Comparison of ENCODE assay signal across 15 cellular contexts in the genomic region with DNA sequence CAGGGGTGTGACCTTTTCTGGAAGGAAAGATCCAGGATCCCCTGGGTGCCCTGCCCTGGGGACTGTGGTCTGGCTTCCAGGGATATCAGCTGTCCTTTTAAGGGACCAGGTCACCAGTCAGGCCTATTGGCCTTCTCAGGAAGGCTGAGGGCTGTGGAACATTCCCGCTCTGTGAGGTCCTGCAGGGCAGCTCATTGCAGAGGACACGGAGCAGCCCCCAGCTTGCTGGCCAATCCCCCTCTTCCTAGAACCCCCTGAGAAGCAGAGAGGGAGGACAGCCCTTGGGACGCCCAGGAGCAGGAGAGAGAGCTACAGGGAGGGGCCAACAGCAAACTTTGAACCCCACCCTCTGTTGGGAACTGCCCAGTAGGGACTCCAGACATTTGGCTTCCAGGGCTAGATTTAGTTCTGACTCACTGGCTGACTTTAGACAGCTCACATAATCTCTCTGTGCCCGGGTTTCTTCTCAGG.
DNase-seq lines count a peak whose midpoint lies in the region; ATAC-seq and TF ChIP-seq lines count a peak whose summit lies in the region.
"Had no signal": no experiment of that assay in that cellular context is flagged by ENCODE, and none has a peak within 500 bp of the region (broad histone marks: within the 10 kb centered on the region; RNA-seq: fewer than 3 reads in every experiment).

No MANE protein-coding gene starts in this region.

- H3K18ac ChIP-seq in mesenchymal stem cell (ENCODE audit: low read depth in 1 of 2, low read length in 2 of 2), result no peak overlapping the region

- no peak overlapping the region for H2BK120ac ChIP-seq in mesenchymal stem cell (ENCODE audit: low read depth, low read length)

- H3K14ac ChIP-seq in mesenchymal stem cell (ENCODE audit: low read length in 2 of 2), result no peak overlapping the region

- H3K23ac ChIP-seq in mesenchymal stem cell (ENCODE audit: low read length in 2 of 2), result no peak overlapping the region

- peak overlapping the region in 1 of 2 experiments; percentile 7 for H3K4ac ChIP-seq in mesenchymal stem cell (ENCODE audit: low read depth in 1 of 2, low read length in 2 of 2)

- no peak overlapping the region for H2AK5ac ChIP-seq in mesenchymal stem cell (ENCODE audit: low read length, severe bottlenecking)

- H3K4me3 ChIP-seq in KMS-11 (IDR thresholded peaks at IDR 0.05; ENCODE audit: insufficient read depth, low read depth, low read length) (no peak overlapping the region), mesenchymal stem cell (ENCODE audit: insufficient read depth in 1 of 2, low read depth in 1 of 2, low read length in 2 of 2) (no peak overlapping the region)

- H3K4me1 ChIP-seq in KMS-11 (ENCODE audit: low read depth, poor library complexity, severe bottlenecking) (peaks cover 21% of the 10 kb centered on the region), mesenchymal stem cell (ENCODE audit: control insufficient read depth, insufficient read depth, low read depth, low read length) (peaks cover 57% of the 10 kb centered on the region)

- WGBS in mesenchymal stem cell, result 76% methylated on average over 3 of the region's 4 CpGs

- no peaks in the 10 kb centered on the region for H4K20me1 ChIP-seq in KMS-11 (ENCODE audit: insufficient read depth)

- H2BK12ac ChIP-seq in mesenchymal stem cell (ENCODE audit: low read length in 2 of 2), result no peak overlapping the region

- H3K27me3 ChIP-seq in KMS-11 (ENCODE audit: insufficient read depth, low read depth) (peaks cover 82% of the 10 kb centered on the region), mesenchymal stem cell (ENCODE audit: control insufficient read depth in 1 of 2, insufficient read depth in 1 of 2, low read length in 2 of 2) (peaks cover 0 to 19% of the 10 kb centered on the region in 2 experiments)

- no peak overlapping the region for H4K8ac ChIP-seq in mesenchymal stem cell (ENCODE audit: low read length)

- H3K9me3 Mint-ChIP-seq in chondrocyte (ENCODE audit: low read depth), result no peaks in the 10 kb centered on the region
- H3K9me3 Mint-ChIP-seq: stimulated activated effector memory CD8-positive, alpha-beta T cell treated with anti-CD3 and anti-CD28 coated beads, Interleukin-12 subunit alpha, Interleukin-12 subunit beta, amount 100 ng/mL, for 72 hours had no signal

- peak; percentile 94 for DNase-seq in AG08395 (ENCODE audit: low spot score)
- DNase-seq in chondrocyte (ENCODE audit: low spot score), result no peak
- peak; percentile 58 for DNase-seq in mesenchymal stem cell
- no peak for DNase-seq in NCI-H1436 treated with DMSO at 0.1 percent for 48 hours (lab: John Stamatoyannopoulos, UW)
- no peak for DNase-seq in NCI-H1105 (lab: John Stamatoyannopoulos, UW)
- no peak for DNase-seq in amniotic stem cell (lab: John Stamatoyannopoulos, UW)
- DNase-seq: AML-193, H9, midbrain, NCI-H1092 treated with DMSO at 0.1 percent for 48 hours, NCI-H524 treated with DMSO at 0.1 percent for 48 hours had no signal

- no peak overlapping the region for H2BK5ac ChIP-seq in mesenchymal stem cell (ENCODE audit: low read depth, low read length, poor library complexity, severe bottlenecking)

- H3K27ac ChIP-seq in KMS-11 (no peak overlapping the region), mesenchymal stem cell (ENCODE audit: low read length, poor library complexity, severe bottlenecking) (peak overlapping the region; percentile 46)

- ATAC-seq in HG03571 (IDR thresholded peaks at IDR 0.05; ENCODE audit: unreplicated experiment), result no peak

- H3K36me3 Mint-ChIP-seq in chondrocyte (ENCODE audit: low read depth), result no peaks in the 10 kb centered on the region
- H3K36me3 Mint-ChIP-seq: stimulated activated effector memory CD8-positive, alpha-beta T cell treated with anti-CD3 and anti-CD28 coated beads, Interleukin-12 subunit alpha, Interleukin-12 subunit beta, amount 100 ng/mL, for 72 hours had no signal

- no peak overlapping the region for H2BK15ac ChIP-seq in mesenchymal stem cell (ENCODE audit: low read depth, poor library complexity, severe bottlenecking)

- H3K9me3 ChIP-seq in mesenchymal stem cell (ENCODE audit: control insufficient read depth, low read length), result no peaks in the 10 kb centered on the region

- H3K79me1 ChIP-seq in mesenchymal stem cell (replicated peaks; ENCODE audit: low read length, poor library complexity, severe bottlenecking), result no peaks in the 10 kb centered on the region

- no peaks in the 10 kb centered on the region for H3K27me3 Mint-ChIP-seq in chondrocyte (ENCODE audit: low read depth)

- TF ChIP-seq CTCF in KMS-11 (conservative IDR thresholded peaks at IDR 0.05; ENCODE audit: low read depth, low read length) (no peak), chondrocyte (IDR thresholded peaks at IDR 0.05) (no peak)

- H3K79me2 ChIP-seq in KMS-11 (ENCODE audit: insufficient read depth, low read depth), result no peaks in the 10 kb centered on the region

- no peak overlapping the region for H3K4me3 Mint-ChIP-seq in chondrocyte (ENCODE audit: unreplicated experiment)
- H3K4me3 Mint-ChIP-seq: H9; stimulated activated effector memory CD8-positive, alpha-beta T cell treated with anti-CD3 and anti-CD28 coated beads, Interleukin-12 subunit alpha, Interleukin-12 subunit beta, amount 100 ng/mL, for 72 hours had no signal

- no peak overlapping the region for H2AFZ ChIP-seq in KMS-11 (ENCODE audit: low read depth)
- no peak overlapping the region for H2AFZ ChIP-seq in mesenchymal stem cell (ENCODE audit: low read depth, low read length)

- H3K27ac Mint-ChIP-seq in chondrocyte (ENCODE audit: unreplicated experiment), result peak overlapping the region; percentile 98
- H3K27ac Mint-ChIP-seq: H9; progenitor cell of endocrine pancreas; stimulated activated effector memory CD8-positive, alpha-beta T cell treated with anti-CD3 and anti-CD28 coated beads, Interleukin-12 subunit alpha, Interleukin-12 subunit beta, amount 100 ng/mL, for 72 hours had no signal

- H3K4me2 ChIP-seq in KMS-11 (peak overlapping the region; percentile 44; the same call in 1 of the 2 replicates), mesenchymal stem cell (ENCODE audit: low read length, poor library complexity, severe bottlenecking) (no peak overlapping the region)

- H3K36me3 ChIP-seq in KMS-11 (ENCODE audit: insufficient read depth) (no peaks in the 10 kb centered on the region), mesenchymal stem cell (ENCODE audit: control insufficient read depth in 1 of 2, insufficient read depth in 2 of 2, low read depth in 1 of 2, low read length in 2 of 2) (no peaks in the 10 kb centered on the region)

- no peak overlapping the region for H4K91ac ChIP-seq in mesenchymal stem cell (ENCODE audit: low read length)

- peaks cover 80% of the 10 kb centered on the region for H3K4me1 Mint-ChIP-seq in chondrocyte (ENCODE audit: low read depth)

- H3K9ac ChIP-seq in KMS-11 (no peak overlapping the region), mesenchymal stem cell (ENCODE audit: low read length) (no peak overlapping the region)

Comparison
In these comparisons a context has a peak if more than half of its experiments do, and no peak if none do; other contexts are left out.
1. DNase-seq: peak in AG08395 (single experiment) and mesenchymal stem cell (single experiment); none in chondrocyte (single experiment), NCI-H1436 treated with DMSO at 0.1 percent for 48 hours (single experiment), NCI-H1105 (single experiment) and amniotic stem cell (single experiment).